Comparison of ENCODE assay signal across 28 cellular contexts in the genomic region with DNA sequence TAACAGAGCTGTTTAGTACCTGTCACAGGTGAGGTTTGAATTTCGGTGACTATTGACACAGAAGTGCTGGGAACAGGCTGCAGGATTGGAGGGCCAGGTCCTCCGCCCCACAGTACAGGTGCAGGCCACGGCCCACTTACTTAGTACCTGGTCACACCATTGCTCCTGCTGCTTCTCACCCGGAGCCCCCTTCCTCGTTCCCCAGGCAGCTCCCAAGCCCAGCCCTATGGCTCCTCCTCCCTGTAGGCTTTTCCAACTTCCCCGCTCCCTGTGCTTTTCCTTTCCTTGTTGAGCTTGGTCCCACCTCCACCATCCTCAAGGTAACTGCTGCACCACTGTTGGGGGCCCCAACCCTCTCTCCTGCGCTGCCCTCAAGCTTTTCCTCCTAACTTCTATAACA. TPM values are rescaled to one million over a fixed set of nuclear protein-coding genes. Genes with fewer than 3 reads are reported as not detected.
"Had no signal": no experiment of that assay in that cellular context is flagged by ENCODE, and none has a peak within 500 bp of the region (broad histone marks: within the 10 kb centered on the region; RNA-seq: fewer than 3 reads in every experiment).

No MANE protein-coding gene starts in this region.

- H3K4me1 ChIP-seq: foreskin keratinocyte, heart left ventricle, sigmoid colon, transverse colon, vagina had no signal

- ATAC-seq: esophagus mucosa; foreskin keratinocyte; gastroesophageal sphincter; heart left ventricle; natural killer cell treated with Interleukin-12 subunit alpha and Interleukin-12 subunit beta and Interleukin-15 and Interleukin-18, amount 100 ng/mL, for 72 hours; right cardiac atrium; stimulated activated memory B cell treated with anti-CD40 and anti-IgM and Interleukin-4, amounts not matched to agents 10 μg/mL and 1 μg/mL and 100 μg/mL, for 72 hours; stimulated activated naive CD8-positive, alpha-beta T cell treated with anti-CD3 and anti-CD28 coated beads, Interleukin-15, Interleukin-2, amounts not matched to agents 100 U/mL and 50 U/mL, for 24 hours had no signal

- H3K27ac Mint-ChIP-seq: endodermal cell; memory B cell; natural killer cell treated with Interleukin-12 subunit alpha and Interleukin-12 subunit beta and Interleukin-15 and Interleukin-18, amount 100 ng/mL, for 72 hours; stimulated activated memory B cell treated with anti-CD40 and anti-IgM and Interleukin-4, amounts not matched to agents 10 μg/mL and 1 μg/mL and 100 μg/mL, for 72 hours had no signal

- H3K27me3 ChIP-seq: foreskin keratinocyte, vagina had no signal

- H3K4me3 ChIP-seq: gastroesophageal sphincter, heart left ventricle, lung, prostate gland, sigmoid colon, transverse colon, vagina had no signal

- H3K4me3 Mint-ChIP-seq: central memory CD8-positive, alpha-beta T cell; endodermal cell; memory B cell; natural killer cell treated with Interleukin-12 subunit alpha and Interleukin-12 subunit beta and Interleukin-15 and Interleukin-18, amount 100 ng/mL, for 72 hours; neural crest cell; stimulated activated memory B cell treated with anti-CD40 and anti-IgM and Interleukin-4, amounts not matched to agents 10 μg/mL and 1 μg/mL and 100 μg/mL, for 72 hours had no signal

- H3K9me3 Mint-ChIP-seq: central memory CD8-positive, alpha-beta T cell; endodermal cell; natural killer cell treated with Interleukin-12 subunit alpha and Interleukin-12 subunit beta and Interleukin-15 and Interleukin-18, amount 100 ng/mL, for 72 hours had no signal

- DNase-seq: cortex of kidney; effector CD4-positive, alpha-beta T cell; endodermal cell; foreskin keratinocyte; heart left ventricle; hippocampal formation; kidney glomerular epithelial cell; naive B cell; right cardiac atrium; sigmoid colon; stimulated activated CD4-positive, alpha-beta T cell treated with anti-CD3 and anti-CD28 coated beads, Interleukin-2, amount 100 ng/mL, for 24 hours; stimulated activated CD4-positive, alpha-beta T cell treated with anti-CD3 and anti-CD28 coated beads, Interleukin-4, amount 100 ng/mL, for 24 hours; stimulated activated naive CD8-positive, alpha-beta T cell treated with anti-CD3 and anti-CD28 coated beads, Interleukin-15, Interleukin-2, amounts not matched to agents 100 U/mL and 50 U/mL, for 24 hours; transverse colon had no signal

- H3K9me3 ChIP-seq: prostate gland, transverse colon, vagina had no signal

- H3K36me3 ChIP-seq: gastroesophageal sphincter, heart left ventricle, prostate gland, sigmoid colon, transverse colon, vagina had no signal

- H3K27ac ChIP-seq: epithelial cell of prostate, foreskin keratinocyte, gastroesophageal sphincter, heart left ventricle, sigmoid colon, vagina had no signal

- H3K36me3 Mint-ChIP-seq: memory B cell; natural killer cell treated with Interleukin-12 subunit alpha and Interleukin-12 subunit beta and Interleukin-15 and Interleukin-18, amount 100 ng/mL, for 72 hours; stimulated activated memory B cell treated with anti-CD40 and anti-IgM and Interleukin-4, amounts not matched to agents 10 μg/mL and 1 μg/mL and 100 μg/mL, for 72 hours had no signal

- H3K4me1 Mint-ChIP-seq: central memory CD8-positive, alpha-beta T cell; endodermal cell; memory B cell; naive B cell; neural crest cell; stimulated activated memory B cell treated with anti-CD40 and anti-IgM and Interleukin-4, amounts not matched to agents 10 μg/mL and 1 μg/mL and 100 μg/mL, for 72 hours had no signal

RNA-seq across cellular contexts. Expression of gene ANO1, which starts 27.9 kb away (rescaled TPM):
- total RNA-seq: dermis microvascular lymphatic vessel endothelial cell; mononuclear cell; natural killer cell treated with Interleukin-12 subunit alpha and Interleukin-12 subunit beta and Interleukin-15 and Interleukin-18, amount 100 ng/mL, for 72 hours; neural crest cell; osteoblast had no signal
